ENCODE assay signal across 21 cellular contexts in genomic region chr6:93586316-93586715, GRCh38.
"Had no signal": no experiment of that assay in that cellular context is flagged by ENCODE, and none has a peak within 500 bp of the region (broad histone marks: within the 10 kb centered on the region; RNA-seq: fewer than 3 reads in every experiment).

No MANE protein-coding gene starts in this region.

- H3K4me1 ChIP-seq: SJSA1 had no signal

- H3K36me3 ChIP-seq: MG63, SJSA1 had no signal

- H3K4me3 ChIP-seq: MG63, SJSA1, SK-N-MC had no signal

- H3K27me3 ChIP-seq: MG63, SJSA1 had no signal

- H3K27ac ChIP-seq: SJSA1, SK-N-MC had no signal

- H3K9me3 ChIP-seq: MG63, SJSA1 had no signal

- DNase-seq: KBM-7, MG63, NCI-H1092, NCI-H1105 treated with DMSO at 0.1 percent for 48 hours, NCI-H1417 treated with DMSO at 0.1 percent for 48 hours, NCI-H146, NCI-H187, NCI-H2029, NCI-H2081 treated with DMSO at 0.1 percent for 48 hours, NCI-H2171, NCI-H226, NCI-H446, NCI-H510A, NCI-H524 treated with DMSO at 0.1 percent for 48 hours, NCI-H69, NCI-H774, Right ventricle myocardium superior, RPMI8226, SIG-M5 had no signal
